Comparison of ENCODE assay signal across 23 cellular contexts in genomic region chr3:133152821-133153220, GRCh38.
"Had no signal": no experiment of that assay in that cellular context is flagged by ENCODE, and none has a peak within 500 bp of the region (broad histone marks: within the 10 kb centered on the region; RNA-seq: fewer than 3 reads in every experiment).

No MANE protein-coding gene starts in this region.

- H3K4me2 ChIP-seq: smooth muscle cell had no signal

- H3K9me3 ChIP-seq: colonic mucosa, esophagus muscularis mucosa, ovary, stomach, thyroid gland had no signal

- H3K27ac ChIP-seq: colonic mucosa, esophagus muscularis mucosa, foreskin keratinocyte, ovary, stomach, thyroid gland had no signal

- H3K9me3 Mint-ChIP-seq: nephron; stimulated activated effector memory CD8-positive, alpha-beta T cell treated with anti-CD3 and anti-CD28 coated beads, Interleukin-12 subunit alpha, Interleukin-12 subunit beta, amount 100 ng/mL, for 72 hours; type B pancreatic cell had no signal

- H3K4me1 Mint-ChIP-seq: immature natural killer cell; naive thymus-derived CD4-positive, alpha-beta T cell; nephron; stimulated activated effector memory CD8-positive, alpha-beta T cell treated with anti-CD3 and anti-CD28 coated beads, Interleukin-12 subunit alpha, Interleukin-12 subunit beta, amount 100 ng/mL, for 72 hours had no signal

- H3K4me3 Mint-ChIP-seq: immature natural killer cell; mesothelial cell of epicardium; naive thymus-derived CD4-positive, alpha-beta T cell; nephron; stimulated activated effector memory CD8-positive, alpha-beta T cell treated with anti-CD3 and anti-CD28 coated beads, Interleukin-12 subunit alpha, Interleukin-12 subunit beta, amount 100 ng/mL, for 72 hours; type B pancreatic cell had no signal

- H3K27me3 ChIP-seq: colonic mucosa, esophagus muscularis mucosa, foreskin keratinocyte, ovary, stomach, thyroid gland had no signal

- H3K36me3 ChIP-seq: colonic mucosa, esophagus muscularis mucosa, ovary, stomach, thyroid gland had no signal

- H3K36me3 Mint-ChIP-seq: immature natural killer cell; mesothelial cell of epicardium; naive thymus-derived CD4-positive, alpha-beta T cell; stimulated activated effector memory CD8-positive, alpha-beta T cell treated with anti-CD3 and anti-CD28 coated beads, Interleukin-12 subunit alpha, Interleukin-12 subunit beta, amount 100 ng/mL, for 72 hours; type B pancreatic cell had no signal

- H3K4me1 ChIP-seq: colonic mucosa, esophagus muscularis mucosa, foreskin keratinocyte, stomach, thyroid gland had no signal

- H3K27me3 Mint-ChIP-seq: type B pancreatic cell had no signal

- DNase-seq: colonic mucosa; dermis blood vessel endothelial cell; effector memory CD4-positive, alpha-beta T cell; foreskin keratinocyte; immature natural killer cell; islet precursor cell; kidney glomerular epithelial cell; mesenchymal stem cell; naive thymus-derived CD4-positive, alpha-beta T cell; nucleus accumbens; ovary; stimulated activated CD4-positive, alpha-beta T cell treated with anti-CD3 and anti-CD28 coated beads, Interleukin-2, amount 100 ng/mL, for 24 hours; stimulated activated CD4-positive, alpha-beta T cell treated with anti-CD3 and anti-CD28 coated beads, Interleukin-4, amount 100 ng/mL, for 24 hours; stimulated activated naive CD4-positive, alpha-beta T cell treated with Interleukin-2 at 50 U/mL for 16 hours; stomach; thyroid gland had no signal

- H3K4me3 ChIP-seq: colonic mucosa, esophagus muscularis mucosa, lung, ovary, smooth muscle cell, stomach, thyroid gland had no signal

- H3K27ac Mint-ChIP-seq: immature natural killer cell; mesothelial cell of epicardium; naive thymus-derived CD4-positive, alpha-beta T cell; nephron; stimulated activated effector memory CD8-positive, alpha-beta T cell treated with anti-CD3 and anti-CD28 coated beads, Interleukin-12 subunit alpha, Interleukin-12 subunit beta, amount 100 ng/mL, for 72 hours had no signal
